ENCODE assay signal across 17 cellular contexts in genomic region chr22:36563898-36564297, GRCh38. TPM values are rescaled to one million over a fixed set of nuclear protein-coding genes. Genes with fewer than 3 reads are reported as not detected.
DNase-seq lines count a peak whose midpoint lies in the region; ATAC-seq, FAIRE-seq and TF ChIP-seq lines count a peak whose summit lies in the region.
"Had no signal": no experiment of that assay in that cellular context is flagged by ENCODE, and none has a peak within 500 bp of the region (broad histone marks: within the 10 kb centered on the region; RNA-seq: fewer than 3 reads in every experiment).

No MANE protein-coding gene starts in this region.

- FAIRE-seq in TTC549 (lab: Jason Lieb, UNC) (peak; percentile 46), frontal cortex (lab: Jason Lieb, UNC) (peak; percentile 94)
- FAIRE-seq: GM12878, GM19239, H1, HepG2 had no signal

- ATAC-seq in HG02642 (IDR thresholded peaks at IDR 0.05; ENCODE audit: poor library complexity, unreplicated experiment) (no peak), HG03095 (IDR thresholded peaks at IDR 0.05; ENCODE audit: unreplicated experiment) (no peak)
- ATAC-seq: GM12878, HepG2 had no signal

- H3K27ac ChIP-seq in BLaER1 treated with 17β-estradiol and CSF1 and Interleukin-3, amounts not matched to agents 10 nM and 100 nM: peak overlapping the region in 1 of 11 experiments; percentile 53; a peak in 1 of 22 replicates
- H3K27ac ChIP-seq in testis: no peak overlapping the region

- WGBS in testis, 2 donors: 28% methylated on average over 5 of the region's 5 CpGs

- no peak overlapping the region for H3K4me3 ChIP-seq in BLaER1 treated with 17β-estradiol and CSF1 and Interleukin-3, amounts not matched to agents 10 nM and 100 nM
- peak overlapping the region; percentile 18 to 39 for H3K4me3 ChIP-seq in testis
- H3K4me3 ChIP-seq: GM12878 had no signal

- peak overlapping the region in 6 of 11 experiments; percentile 38 to 90 (median 69); a peak in 8 of 22 replicates for H3K4me2 ChIP-seq in BLaER1 treated with 17β-estradiol and CSF1 and Interleukin-3, amounts not matched to agents 10 nM and 100 nM

- intact Hi-C loops in testis (cut with DNase I; ENCODE audit: low total_unique reads): no loop called here

- H3K4me1 ChIP-seq in BLaER1 treated with 17β-estradiol and CSF1 and Interleukin-3, amounts not matched to agents 10 nM and 100 nM: peaks cover 22 to 29% (median 27%) of the 10 kb centered on the region in 10 experiments
- no peaks in the 10 kb centered on the region for H3K4me1 ChIP-seq in testis
- H3K4me1 ChIP-seq: BE2C had no signal

- no peaks in the 10 kb centered on the region for H3K36me3 ChIP-seq in BLaER1 treated with 17β-estradiol and CSF1 and Interleukin-3, amounts not matched to agents 10 nM and 100 nM
- no peaks in the 10 kb centered on the region for H3K36me3 ChIP-seq in testis (ENCODE audit: low read depth, missing control alignments)
- H3K36me3 ChIP-seq: BE2C had no signal

- DNase-seq in frontal cortex (ENCODE audit: low spot score in 2 of 2): no peak
- no peak for DNase-seq in testis
- no peak for DNase-seq in HPDE6-E6E7 (ENCODE audit: extremely low spot score)
- DNase-seq: BE2C; Calu3; CD4-positive, alpha-beta memory T cell; DMS79 treated with DMSO at 0.1 percent for 48 hours; H9; KG1 had no signal

- TF ChIP-seq CTCF in testis (IDR thresholded peaks at IDR 0.05): no peak

- H3K9ac ChIP-seq in BLaER1 treated with 17β-estradiol and CSF1 and Interleukin-3, amounts not matched to agents 10 nM and 100 nM: no peak overlapping the region; a peak in 1 of 22 replicates

- peaks cover 0 to 24% (median 20%) of the 10 kb centered on the region in 11 experiments; a peak in 20 of 22 replicates for H3K27me3 ChIP-seq in BLaER1 treated with 17β-estradiol and CSF1 and Interleukin-3, amounts not matched to agents 10 nM and 100 nM
- no peaks in the 10 kb centered on the region for H3K27me3 ChIP-seq in testis
- H3K27me3 ChIP-seq: BE2C had no signal

- no peaks in the 10 kb centered on the region for H4K20me1 ChIP-seq in BLaER1 treated with 17β-estradiol and CSF1 and Interleukin-3, amounts not matched to agents 10 nM and 100 nM

- no peaks in the 10 kb centered on the region for H3K9me3 ChIP-seq in BLaER1 treated with 17β-estradiol and CSF1 and Interleukin-3, amounts not matched to agents 10 nM and 100 nM (replicated peaks in 1 of 11)
- H3K9me3 ChIP-seq in testis: no peaks in the 10 kb centered on the region
- H3K9me3 ChIP-seq: BE2C had no signal

- no peak for TF ChIP-seq POLR2A in testis (IDR thresholded peaks at IDR 0.05)

RNA-seq across cellular contexts. Expression of gene EIF3D, which starts 34.9 kb away (rescaled TPM):
- 205 TPM for total RNA-seq in frontal cortex
- 100 to 1,000 TPM; 150 to 163 TPM for total RNA-seq in testis
- polyA plus RNA-seq in testis (ENCODE audit: insufficient read depth, low read depth, low replicate concordance): 176 TPM

RNA-seq across cellular contexts. Expression of gene FOXRED2, which starts 57.1 kb away (rescaled TPM):
- total RNA-seq in frontal cortex: 11.0 TPM
- 10 to 100 TPM; 23.8 to 34.6 TPM for total RNA-seq in testis
- 17.7 TPM for polyA plus RNA-seq in testis (ENCODE audit: insufficient read depth, low read depth, low replicate concordance)

Comparison
In these comparisons a context has a peak if more than half of its experiments do, and no peak if none do; other contexts are left out.
1. H3K4me3 ChIP-seq: peak in testis (2 of 2); none in BLaER1 treated with 17β-estradiol and CSF1 and Interleukin-3, amounts not matched to agents 10 nM and 100 nM (0 of 10).